1 cellular context compared by ENCODE assay signal in genomic region chr16:77183137-77183536, GRCh38.
TF ChIP-seq lines count a peak whose summit lies in the region.

No MANE protein-coding gene starts in this region.

TF ChIP-seq in WTC11, 78 proteins besides CTCF, POLR2A, EP300 and RAD21 (continued from another document):
- no peak for TF ChIP-seq MLX (CRISPR knock-in tag; IDR thresholded peaks at IDR 0.05)
- TF ChIP-seq ZBTB21 (CRISPR knock-in tag; IDR thresholded peaks at IDR 0.05; ENCODE audit: borderline replicate concordance), result no peak
- no peak for TF ChIP-seq SP1 (CRISPR knock-in tag; conservative IDR thresholded peaks at IDR 0.05)
- TF ChIP-seq OVOL2 (CRISPR knock-in tag; IDR thresholded peaks at IDR 0.05; ENCODE audit: borderline replicate concordance), result no peak
- no peak for TF ChIP-seq AFF4 (CRISPR knock-in tag; IDR thresholded peaks at IDR 0.05; ENCODE audit: borderline replicate concordance)
- TF ChIP-seq ATF2 (CRISPR knock-in tag; IDR thresholded peaks at IDR 0.05; ENCODE audit: borderline replicate concordance, low read depth), result no peak
- no peak for TF ChIP-seq SMAD4 (CRISPR knock-in tag; IDR thresholded peaks at IDR 0.05)
- TF ChIP-seq PRRX2 (CRISPR knock-in tag; IDR thresholded peaks at IDR 0.05), result no peak
- TF ChIP-seq SOX15 (CRISPR knock-in tag; IDR thresholded peaks at IDR 0.05), result no peak
- no peak for TF ChIP-seq IRF1 (CRISPR knock-in tag; IDR thresholded peaks at IDR 0.05)
- TF ChIP-seq ETV6 (CRISPR knock-in tag; IDR thresholded peaks at IDR 0.05), result no peak
- no peak for TF ChIP-seq EMX1 (CRISPR knock-in tag; IDR thresholded peaks at IDR 0.05)
- no peak for TF ChIP-seq NFATC4 (CRISPR knock-in tag; IDR thresholded peaks at IDR 0.05)
- no peak for TF ChIP-seq ATF1 (CRISPR knock-in tag; IDR thresholded peaks at IDR 0.05)
- no peak for TF ChIP-seq ZNF121 (CRISPR knock-in tag; IDR thresholded peaks at IDR 0.05)
- no peak for TF ChIP-seq JAZF1 (CRISPR knock-in tag; IDR thresholded peaks at IDR 0.05)
- TF ChIP-seq ZNF532 (CRISPR knock-in tag; IDR thresholded peaks at IDR 0.05; ENCODE audit: borderline replicate concordance), result no peak
